In the genomic region with DNA sequence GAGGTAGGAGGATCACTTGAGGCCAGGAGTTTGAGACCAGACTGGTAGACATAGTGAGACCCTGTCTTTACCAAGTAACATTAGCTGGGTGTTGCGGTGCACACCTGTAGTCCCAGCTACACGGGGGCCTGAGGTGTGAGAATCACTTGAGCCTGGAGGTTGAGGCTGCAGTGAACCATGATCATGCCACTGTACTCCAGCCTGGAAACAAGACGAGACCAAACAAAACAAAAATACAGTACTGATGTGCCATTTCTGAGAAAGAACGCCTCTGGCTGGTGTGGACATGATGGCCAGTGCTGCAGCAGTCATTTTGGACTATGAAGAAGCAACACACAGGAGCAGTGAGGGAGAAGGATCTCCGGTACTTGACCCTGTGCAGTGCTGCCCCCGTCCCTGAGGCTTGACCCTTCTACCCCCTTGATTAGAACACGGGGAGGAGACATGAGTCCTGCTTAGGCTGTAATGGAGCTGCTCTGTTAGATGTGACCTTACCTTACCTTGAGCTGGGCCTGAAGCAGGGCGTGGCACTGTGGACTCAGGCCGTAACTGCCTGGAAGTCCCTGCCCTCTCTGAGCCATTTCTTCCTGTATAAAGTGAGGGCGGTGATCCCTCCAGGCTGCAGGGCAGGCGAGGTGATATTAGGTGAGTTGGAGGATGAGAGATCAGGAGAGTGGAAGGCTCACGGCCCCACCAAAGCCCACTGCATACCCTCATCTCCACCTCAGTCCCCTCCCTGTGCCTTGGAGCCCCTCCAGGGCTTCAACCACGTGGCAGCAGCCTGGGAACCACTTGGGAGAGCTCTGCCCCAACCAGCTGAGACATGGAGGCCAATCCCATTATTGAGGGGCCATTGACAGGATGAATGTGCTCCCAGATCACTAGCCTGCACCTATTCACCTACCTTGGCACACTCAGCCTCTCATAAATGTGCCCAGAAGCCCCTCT, we compare ENCODE assay signal across 9 cellular contexts. TPM values are rescaled to one million over a fixed set of nuclear protein-coding genes. Genes with fewer than 3 reads are reported as not detected.
DNase-seq lines count a peak whose midpoint lies in the region; ATAC-seq, FAIRE-seq and TF ChIP-seq lines count a peak whose summit lies in the region.
"Had no signal": no experiment of that assay in that cellular context is flagged by ENCODE, and none has a peak within 500 bp of the region (broad histone marks: within the 10 kb centered on the region; RNA-seq: fewer than 3 reads in every experiment).

No MANE protein-coding gene starts in this region.

- H3K27me3 ChIP-seq in endothelial cell of umbilical vein (ENCODE audit: control insufficient read depth in 2 of 2, insufficient read depth in 2 of 2, low read length in 2 of 2) (peaks cover 21 to 22% of the 10 kb centered on the region in 2 experiments), upper lobe of right lung (peaks cover 8% of the 10 kb centered on the region)

- no peak overlapping the region for H3K4me3 ChIP-seq in endothelial cell of umbilical vein (replicated peaks in 1 of 3; ENCODE audit: insufficient read depth in 1 of 3, low read depth in 1 of 3, low read length in 3 of 3)
- H3K4me3 ChIP-seq in upper lobe of right lung: no peak overlapping the region

- no peak overlapping the region for H3K9ac ChIP-seq in endothelial cell of umbilical vein (replicated peaks; ENCODE audit: extremely low read depth, insufficient read depth, low read length)

- peak; percentile 82 for TF ChIP-seq POLR2A in endothelial cell of umbilical vein (IDR thresholded peaks at IDR 0.05; ENCODE audit: low read depth, low read length)

- H3K4me2 ChIP-seq in endothelial cell of umbilical vein (ENCODE audit: insufficient read depth, low read length): no peak overlapping the region

- no peaks in the 10 kb centered on the region for H3K9me3 ChIP-seq in endothelial cell of umbilical vein (replicated peaks; ENCODE audit: control insufficient read depth, insufficient read depth, low read length)
- H3K9me3 ChIP-seq in upper lobe of right lung: no peaks in the 10 kb centered on the region

- CTCF ChIA-PET in endothelial cell of umbilical vein (lab: Charles Lee): interaction anchor here (1.8 to 3.4 kb wide), 2 partner anchors 67 to 72 kb away, joined by 4 to 22 read pairs; a partner anchor contains a TSS

- H3K36me3 ChIP-seq in endothelial cell of umbilical vein (ENCODE audit: control insufficient read depth in 2 of 2, extremely low read depth in 1 of 2, insufficient read depth in 2 of 2, low read length in 2 of 2) (peaks cover 19 to 31% of the 10 kb centered on the region in 2 experiments), upper lobe of right lung (peaks cover 41% of the 10 kb centered on the region)

- peaks cover 4% of the 10 kb centered on the region for H4K20me1 ChIP-seq in endothelial cell of umbilical vein (replicated peaks; ENCODE audit: control insufficient read depth, extremely low read depth, insufficient read depth, low read length)

- POLR2A ChIA-PET in endothelial cell of umbilical vein (lab: Charles Lee): interaction anchor here (0.5 kb wide), 1 partner anchor 446 kb away, joined by 3 read pairs; a partner anchor contains a TSS

- ATAC-seq in upper lobe of right lung: peak; percentile 77
- ATAC-seq in HG02970 (IDR thresholded peaks at IDR 0.05; ENCODE audit: low FRiP score, unreplicated experiment): no peak

- H3K4me1 ChIP-seq in endothelial cell of umbilical vein (ENCODE audit: control insufficient read depth, extremely low read depth, insufficient read depth, low read length) (peaks cover 11% of the 10 kb centered on the region), upper lobe of right lung (peaks cover 10% of the 10 kb centered on the region)

- no peak for TF ChIP-seq CTCF in endothelial cell of umbilical vein (IDR thresholded peaks at IDR 0.05; ENCODE audit: extremely low read depth in 1 of 2, insufficient read depth in 1 of 2, low read depth in 1 of 2, low read length in 2 of 2)
- no peak for TF ChIP-seq CTCF in upper lobe of right lung (IDR thresholded peaks at IDR 0.05)

- H3K9me1 ChIP-seq in endothelial cell of umbilical vein (replicated peaks; ENCODE audit: control insufficient read depth, extremely low read depth, insufficient read depth, low read length): no peaks in the 10 kb centered on the region

- FAIRE-seq in RCC 7860 (lab: Jason Lieb, UNC) (no peak), endothelial cell of umbilical vein (lab: Jason Lieb, UNC) (no peak)

- DNase-seq in stimulated activated CD4-positive, alpha-beta T cell treated with anti-CD3 and anti-CD28 coated beads, Interleukin-15, amount 100 ng/mL, for 24 hours: peak; percentile 53
- DNase-seq in stimulated activated CD4-positive, alpha-beta T cell treated with anti-CD3 and anti-CD28 coated beads, Interleukin-4, amount 100 ng/mL, for 1 hour: no peak
- peak; percentile 54 for DNase-seq in RCC 7860 (ENCODE audit: low spot score)
- DNase-seq in endothelial cell of umbilical vein (ENCODE audit: low read depth, low spot score): no peak
- DNase-seq in upper lobe of right lung: no peak
- DNase-seq in SKM-1 (lab: John Stamatoyannopoulos, UW; ENCODE audit: unreplicated experiment): no peak
- DNase-seq in NCI-H187 (lab: John Stamatoyannopoulos, UW): no peak

- H3K27ac ChIP-seq in endothelial cell of umbilical vein (ENCODE audit: insufficient read depth, low read depth, low read length): no peak overlapping the region
- no peak overlapping the region for H3K27ac ChIP-seq in upper lobe of right lung

- dilution Hi-C loops in endothelial cell of umbilical vein (cut with MboI; ENCODE audit: extremely low pct_ligation_motif_present, low sequenced_read_pairs): no loop called here

- peaks cover 22% of the 10 kb centered on the region for H3K79me2 ChIP-seq in endothelial cell of umbilical vein (ENCODE audit: control insufficient read depth, insufficient read depth, low read length)

- intact Hi-C loops in endothelial cell of umbilical vein (cut with micrococcal nuclease) (no loop called here), upper lobe of right lung (cut with DNase I) (no loop called here)

- BruUV-seq in endothelial cell of umbilical vein (replicated peaks; lab: Mats Ljungman, UMichigan): no TSS peak

- no peak overlapping the region for H2AFZ ChIP-seq in endothelial cell of umbilical vein (ENCODE audit: low read depth, low read length)

TF ChIP-seq in endothelial cell of umbilical vein, 7 proteins besides CTCF, POLR2A, EP300 and RAD21:
- TF ChIP-seq POLR2AphosphoS5 (IDR thresholded peaks at IDR 0.05; ENCODE audit: insufficient read depth, low read depth, low read length): peak; percentile 89
- TF ChIP-seq, protein P1, sequence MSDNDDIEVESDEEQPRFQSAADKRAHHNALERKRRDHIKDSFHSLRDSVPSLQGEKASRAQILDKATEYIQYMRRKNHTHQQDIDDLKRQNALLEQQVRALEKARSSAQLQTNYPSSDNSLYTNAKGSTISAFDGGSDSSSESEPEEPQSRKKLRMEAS (IDR thresholded peaks at IDR 0.05; ENCODE audit: insufficient read depth, insufficient read length): no peak

RNA-seq across cellular contexts. Expression of a gene that starts 5.9 kb away (rescaled TPM):
- total RNA-seq in endothelial cell of umbilical vein: 1,947 and 1,970 TPM in 2 replicates
- 2,869 and 3,230 TPM in 2 replicates for polyA plus RNA-seq in endothelial cell of umbilical vein
- polyA plus RNA-seq in endothelial cell of umbilical vein (2011; cell fraction: cytosol; rRNA removed): 1,742 and 2,351 TPM in 2 replicates
- 547 and 580 TPM in 2 replicates for polyA plus RNA-seq in endothelial cell of umbilical vein (2011; cell fraction: nucleus; rRNA removed)
- polyA plus RNA-seq in endothelial cell of umbilical vein (2012): 2,356 and 2,897 TPM in 2 replicates
- polyA minus RNA-seq in endothelial cell of umbilical vein: 424 and 462 TPM in 2 replicates
- polyA minus RNA-seq in endothelial cell of umbilical vein (2011; cell fraction: cytosol; rRNA and poly(A)+ RNA removed): 2,506 TPM
- 137 and 215 TPM in 2 replicates for polyA minus RNA-seq in endothelial cell of umbilical vein (2011; cell fraction: nucleus; rRNA and poly(A)+ RNA removed)
- 1,315 TPM for total RNA-seq in upper lobe of right lung

RNA-seq across cellular contexts. Expression of a gene that starts 6.1 kb away (rescaled TPM):
- not detected in 2 replicates for total RNA-seq in endothelial cell of umbilical vein
- polyA plus RNA-seq in endothelial cell of umbilical vein: not detected in 2 replicates
- polyA plus RNA-seq in endothelial cell of umbilical vein (2011; cell fraction: cytosol; rRNA removed): not detected in 2 replicates
- polyA plus RNA-seq in endothelial cell of umbilical vein (2011; cell fraction: nucleus; rRNA removed): not detected in 2 replicates
- polyA plus RNA-seq in endothelial cell of umbilical vein (2012): not detected in 2 replicates
- polyA minus RNA-seq in endothelial cell of umbilical vein: not detected in 2 replicates
- polyA minus RNA-seq in endothelial cell of umbilical vein (2011; cell fraction: cytosol; rRNA and poly(A)+ RNA removed): not detected
- polyA minus RNA-seq in endothelial cell of umbilical vein (2011; cell fraction: nucleus; rRNA and poly(A)+ RNA removed): not detected in 2 replicates
- not detected for total RNA-seq in upper lobe of right lung
- total RNA-seq: dermis microvascular lymphatic vessel endothelial cell had no signal

RNA-seq across cellular contexts. Expression of a gene that starts 17.9 kb away (rescaled TPM):
- 3.1 and 3.4 TPM in 2 replicates for total RNA-seq in endothelial cell of umbilical vein
- polyA plus RNA-seq in endothelial cell of umbilical vein: 3.8 and 5.1 TPM in 2 replicates
- polyA plus RNA-seq in endothelial cell of umbilical vein (2011; cell fraction: cytosol; rRNA removed): 2.2 and 2.8 TPM in 2 replicates
- 9.6 and 11.4 TPM in 2 replicates for polyA plus RNA-seq in endothelial cell of umbilical vein (2011; cell fraction: nucleus; rRNA removed)
- polyA plus RNA-seq in endothelial cell of umbilical vein (2012): 0.80 and 1.3 TPM in 2 replicates
- 3.7 and 5.1 TPM in 2 replicates for polyA minus RNA-seq in endothelial cell of umbilical vein
- polyA minus RNA-seq in endothelial cell of umbilical vein (2011; cell fraction: cytosol; rRNA and poly(A)+ RNA removed): 0.82 TPM
- 3.5 and 4.3 TPM in 2 replicates for polyA minus RNA-seq in endothelial cell of umbilical vein (2011; cell fraction: nucleus; rRNA and poly(A)+ RNA removed)
- total RNA-seq in upper lobe of right lung: 15.1 TPM

RNA-seq across cellular contexts. Expression of a gene that starts 44.3 kb away (rescaled TPM):
- total RNA-seq in endothelial cell of umbilical vein (not detected in 2 replicates), upper lobe of right lung (not detected)
- not detected in 2 replicates for polyA plus RNA-seq in endothelial cell of umbilical vein
- polyA plus RNA-seq in endothelial cell of umbilical vein (2011; cell fraction: cytosol; rRNA removed): not detected in 2 replicates
- polyA plus RNA-seq in endothelial cell of umbilical vein (2011; cell fraction: nucleus; rRNA removed): not detected in 2 replicates
- polyA plus RNA-seq in endothelial cell of umbilical vein (2012): not detected in 2 replicates
- polyA minus RNA-seq in endothelial cell of umbilical vein: not detected in 2 replicates
- not detected for polyA minus RNA-seq in endothelial cell of umbilical vein (2011; cell fraction: cytosol; rRNA and poly(A)+ RNA removed)
- polyA minus RNA-seq in endothelial cell of umbilical vein (2011; cell fraction: nucleus; rRNA and poly(A)+ RNA removed): not detected in 2 replicates
- total RNA-seq: dermis microvascular lymphatic vessel endothelial cell had no signal

Comparison
In these comparisons a context has a peak if more than half of its experiments do, and no peak if none do; other contexts are left out.
1. DNase-seq: peak in stimulated activated CD4-positive, alpha-beta T cell treated with anti-CD3 and anti-CD28 coated beads, Interleukin-15, amount 100 ng/mL, for 24 hours (single experiment) and RCC 7860 (single experiment); none in stimulated activated CD4-positive, alpha-beta T cell treated with anti-CD3 and anti-CD28 coated beads, Interleukin-4, amount 100 ng/mL, for 1 hour (single experiment), endothelial cell of umbilical vein (single experiment), upper lobe of right lung (single experiment), SKM-1 (single experiment) and NCI-H187 (0 of 2).